ENCODE assay signal across 28 cellular contexts in genomic region chr5:89179761-89180160, GRCh38.
"Had no signal": no experiment of that assay in that cellular context is flagged by ENCODE, and none has a peak within 500 bp of the region (broad histone marks: within the 10 kb centered on the region; RNA-seq: fewer than 3 reads in every experiment).

No MANE protein-coding gene starts in this region.

- H3K27me3 ChIP-seq: left lung, pancreas, spleen, stomach, testis, thyroid gland, upper lobe of right lung had no signal

- H3K4me3 ChIP-seq: left lung, lung, pancreas, prostate gland, spleen, stomach, testis, thyroid gland, upper lobe of right lung had no signal

- H3K36me3 ChIP-seq: left lung, pancreas, prostate gland, spleen, stomach, thyroid gland, upper lobe of right lung had no signal

- H3K4me1 ChIP-seq: left lung, pancreas, prostate gland, spleen, stomach, testis, thyroid gland, upper lobe of right lung had no signal

- H3K9me3 ChIP-seq: left lung, pancreas, prostate gland, spleen, stomach, testis, thyroid gland, upper lobe of right lung had no signal

- ATAC-seq: left colon; left lung; naive thymus-derived CD4-positive, alpha-beta T cell; natural killer cell treated with Interleukin-12 subunit alpha and Interleukin-12 subunit beta and Interleukin-15 and Interleukin-18, amount 100 ng/mL, for 72 hours; pancreas; right cardiac atrium; sciatic nerve; stimulated activated memory B cell treated with anti-CD40 and anti-IgM and Interleukin-4, amounts not matched to agents 10 μg/mL and 1 μg/mL and 100 μg/mL, for 72 hours; upper lobe of right lung had no signal

- H3K27ac ChIP-seq: left lung, pancreas, prostate gland, spleen, stomach, testis, thyroid gland, upper lobe of right lung had no signal

- DNase-seq: hippocampal formation; immature natural killer cell; kidney; left colon; left lung; mesendoderm; naive thymus-derived CD4-positive, alpha-beta T cell; pancreas; posterior cingulate gyrus; retina; right cardiac atrium; small intestine; spleen; stimulated activated CD4-positive, alpha-beta T cell treated with anti-CD3 and anti-CD28 coated beads, Interleukin-1b, Interleukin-23, amount 100 ng/mL, for 48 hours; stimulated activated CD4-positive, alpha-beta T cell treated with anti-CD3 and anti-CD28 coated beads, Interleukin-2, amount 100 ng/mL, for 48 hours; stimulated activated CD4-positive, alpha-beta T cell treated with anti-CD3 and anti-CD28 coated beads, Interleukin-4, amount 100 ng/mL, for 4 hours; stimulated activated CD8-positive, alpha-beta memory T cell treated with anti-CD3 and anti-CD28 coated beads, Interleukin-4, amount 100 ng/mL, for 48 hours; stimulated activated naive CD4-positive, alpha-beta T cell treated with Interleukin-2 at 50 U/mL for 16 hours; stomach; testis; thyroid gland; trophoblast cell; upper lobe of right lung had no signal
